11 cellular contexts compared by ENCODE assay signal in genomic region chr12:25585021-25585523, GRCh38. TPM values are rescaled to one million over a fixed set of nuclear protein-coding genes. Genes with fewer than 3 reads are reported as not detected.
DNase-seq lines count a peak whose midpoint lies in the region; ATAC-seq and TF ChIP-seq lines count a peak whose summit lies in the region.
"Had no signal": no experiment of that assay in that cellular context is flagged by ENCODE, and none has a peak within 500 bp of the region (broad histone marks: within the 10 kb centered on the region; RNA-seq: fewer than 3 reads in every experiment).

No MANE protein-coding gene starts in this region.

- TF ChIP-seq CTCF in brain (conservative IDR thresholded peaks at IDR 0.05) (no peak), retinal pigment epithelial cell (conservative IDR thresholded peaks at IDR 0.05; ENCODE audit: low read depth, low read length) (no peak), WERI-Rb-1 (IDR thresholded peaks at IDR 0.05; ENCODE audit: low read depth, low read length) (no peak)

- peaks cover 15% of the 10 kb centered on the region for H3K4me1 Mint-ChIP-seq in brain
- H3K4me1 Mint-ChIP-seq: central memory CD8-positive, alpha-beta T cell; neural crest cell had no signal

- peak overlapping the region in 3 of 5 experiments; percentile 27 to 83 (median 40) for H3K27ac Mint-ChIP-seq in brain
- H3K27ac Mint-ChIP-seq: T-helper 1 cell treated with Interleukin-12 subunit alpha and Interleukin-12 subunit beta and Interleukin-4 antibody, amounts not matched to agents 30 μg/mL and 1 μg/mL, for 36 hours had no signal

- peaks cover 6% of the 10 kb centered on the region for H3K27me3 Mint-ChIP-seq in brain

- no peaks in the 10 kb centered on the region for H3K36me3 ChIP-seq in WERI-Rb-1

- intact Hi-C loops in left cardiac atrium (cut with DNase I), result loop anchor here (10.0 kb wide), 3 partner anchors 370 to 450 kb away; partner anchors contain the start of gene RASSF8 (in 1 of the 2)

- H3K9me3 ChIP-seq in WERI-Rb-1 (ENCODE audit: severe bottlenecking), result no peaks in the 10 kb centered on the region

- H3K4me3 ChIP-seq in retinal pigment epithelial cell (ENCODE audit: low read length) (no peak overlapping the region), WERI-Rb-1 (ENCODE audit: low read depth, low read length) (no peak overlapping the region)

- H3K27me3 ChIP-seq in WERI-Rb-1 (ENCODE audit: insufficient read depth, low read depth, severe bottlenecking), result no peaks in the 10 kb centered on the region

- no peak overlapping the region for H3K27ac ChIP-seq in WERI-Rb-1

- ATAC-seq in left cardiac atrium (peak; percentile 65 to 82), GM21737 (IDR thresholded peaks at IDR 0.05; ENCODE audit: unreplicated experiment) (no peak), HG03135 (IDR thresholded peaks at IDR 0.05; ENCODE audit: unreplicated experiment) (no peak)

- H3K4me3 Mint-ChIP-seq in brain, result no peak overlapping the region
- H3K4me3 Mint-ChIP-seq: central memory CD8-positive, alpha-beta T cell; neural crest cell; T-helper 1 cell treated with Interleukin-12 subunit alpha and Interleukin-12 subunit beta and Interleukin-4 antibody, amounts not matched to agents 30 μg/mL and 1 μg/mL, for 36 hours had no signal

- H3K9me3 Mint-ChIP-seq in brain, result peaks cover 0 to 11% (median 2%) of the 10 kb centered on the region in 5 experiments

- peak; percentile 12 for DNase-seq in GM04503 (ENCODE audit: low read depth)
- peak; percentile 41 for DNase-seq in left cardiac atrium
- peak; percentile 97 for DNase-seq in retinal pigment epithelial cell (ENCODE audit: low read depth)
- no peak for DNase-seq in T-helper 1 cell
- DNase-seq in WERI-Rb-1, result no peak

- H3K36me3 Mint-ChIP-seq in brain, result no peaks in the 10 kb centered on the region

RNA-seq across cellular contexts. Expression of gene LMNTD1, which starts 32.0 kb away (rescaled TPM):
- not detected for polyA plus RNA-seq in brain (ENCODE audit: insufficient read depth, low read depth, low replicate concordance)
- total RNA-seq in left cardiac atrium, result under 1 TPM; 0.58 to 0.82 TPM
- total RNA-seq: neural crest cell had no signal

Comparison
In these comparisons a context has a peak if more than half of its experiments do, and no peak if none do; other contexts are left out.
1. DNase-seq: peak in GM04503 (single experiment), left cardiac atrium (single experiment) and retinal pigment epithelial cell (single experiment); none in T-helper 1 cell (0 of 5) and WERI-Rb-1 (single experiment).
2. ATAC-seq: peak in left cardiac atrium (2 of 2); none in GM21737 (single experiment) and HG03135 (single experiment).